Comparison of ENCODE assay signal across 26 cellular contexts in the genomic region with DNA sequence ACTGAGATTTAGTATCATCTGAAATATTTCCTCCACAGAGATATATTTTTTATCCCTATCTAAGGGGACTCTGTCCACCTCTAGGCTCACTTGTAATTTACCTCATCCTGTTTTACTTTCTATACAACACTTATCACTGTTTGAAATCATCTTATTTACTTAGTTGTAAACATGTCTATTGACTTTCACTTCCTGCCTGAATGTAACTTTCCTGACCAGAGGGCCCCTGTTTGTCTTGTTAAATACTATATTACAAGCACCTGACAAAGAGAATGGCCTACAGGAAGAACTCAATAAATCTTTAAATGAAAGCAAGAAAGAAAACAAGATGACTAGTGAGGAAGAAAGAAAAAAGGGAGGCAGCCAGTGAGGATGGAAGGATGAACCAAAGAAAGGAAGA.
"Had no signal": no experiment of that assay in that cellular context is flagged by ENCODE, and none has a peak within 500 bp of the region (broad histone marks: within the 10 kb centered on the region; RNA-seq: fewer than 3 reads in every experiment).

No MANE protein-coding gene starts in this region.

- H3K9me3 ChIP-seq: ovary, prostate gland, tibial nerve had no signal

- H3K4me1 ChIP-seq: prostate gland, tibial nerve had no signal

- H3K4me1 Mint-ChIP-seq: activated CD4-positive, alpha-beta memory T cell treated with anti-CD3 and anti-CD28 coated beads, Interleukin-2, amount 10 ng/mL, durations not matched to agents 7 days and 5 days; activated CD4-positive, alpha-beta T cell treated with anti-CD3 and anti-CD28 coated beads, Interleukin-2, amount 10 ng/mL, durations not matched to agents 24 days and 14 days; activated naive CD4-positive, alpha-beta T cell treated with anti-CD3 and anti-CD28 coated beads, Interleukin-2, amount 50 U/mL, for 24 hours; activated naive CD8-positive, alpha-beta T cell treated with anti-CD3 and anti-CD28 coated beads, Interleukin-2, amount 50 U/mL, for 24 hours; naive B cell had no signal

- H3K4me3 Mint-ChIP-seq: activated CD4-positive, alpha-beta memory T cell treated with anti-CD3 and anti-CD28 coated beads, Interleukin-2, amount 10 ng/mL, durations not matched to agents 7 days and 5 days; activated CD4-positive, alpha-beta T cell treated with anti-CD3 and anti-CD28 coated beads, Interleukin-2, amount 10 ng/mL, durations not matched to agents 24 days and 14 days; activated naive CD4-positive, alpha-beta T cell treated with anti-CD3 and anti-CD28 coated beads, Interleukin-2, amount 50 U/mL, for 24 hours; activated naive CD8-positive, alpha-beta T cell treated with anti-CD3 and anti-CD28 coated beads, Interleukin-2, amount 50 U/mL, for 24 hours; effector memory CD8-positive, alpha-beta T cell; mesothelial cell of epicardium had no signal

- H3K27ac Mint-ChIP-seq: activated CD4-positive, alpha-beta memory T cell treated with anti-CD3 and anti-CD28 coated beads, Interleukin-2, amount 10 ng/mL, durations not matched to agents 7 days and 5 days; activated CD4-positive, alpha-beta T cell treated with anti-CD3 and anti-CD28 coated beads, Interleukin-2, amount 10 ng/mL, durations not matched to agents 24 days and 14 days; activated naive CD4-positive, alpha-beta T cell treated with anti-CD3 and anti-CD28 coated beads, Interleukin-2, amount 50 U/mL, for 24 hours; activated naive CD8-positive, alpha-beta T cell treated with anti-CD3 and anti-CD28 coated beads, Interleukin-2, amount 50 U/mL, for 24 hours; activated T-helper 2 cell treated with anti-CD3 and anti-CD28 coated beads, Interferon-gamma antibody, Interleukin-2, Interleukin-4, amounts not matched to agents 10 μg/mL and 5 μg/mL and 100 μg/mL, durations not matched to agents 14 hours and 24 hours and 36 hours; effector memory CD8-positive, alpha-beta T cell; mesothelial cell of epicardium had no signal

- H3K27me3 Mint-ChIP-seq: activated CD4-positive, alpha-beta memory T cell treated with anti-CD3 and anti-CD28 coated beads, Interleukin-2, amount 10 ng/mL, durations not matched to agents 7 days and 5 days; activated CD4-positive, alpha-beta T cell treated with anti-CD3 and anti-CD28 coated beads, Interleukin-2, amount 10 ng/mL, durations not matched to agents 24 days and 14 days; activated naive CD4-positive, alpha-beta T cell treated with anti-CD3 and anti-CD28 coated beads, Interleukin-2, amount 50 U/mL, for 24 hours; activated naive CD8-positive, alpha-beta T cell treated with anti-CD3 and anti-CD28 coated beads, Interleukin-2, amount 50 U/mL, for 24 hours; effector memory CD8-positive, alpha-beta T cell; naive B cell had no signal

- H3K27me3 ChIP-seq: ovary, tibial nerve had no signal

- H3K4me3 ChIP-seq: ovary, prostate gland, tibial nerve had no signal

- ATAC-seq: activated naive CD8-positive, alpha-beta T cell treated with anti-CD3 and anti-CD28 coated beads, Interleukin-2, amount 50 U/mL, for 24 hours; effector memory CD8-positive, alpha-beta T cell; left cardiac atrium had no signal

- H3K36me3 Mint-ChIP-seq: activated naive CD4-positive, alpha-beta T cell treated with anti-CD3 and anti-CD28 coated beads, Interleukin-2, amount 50 U/mL, for 24 hours; naive B cell had no signal

- H3K27ac ChIP-seq: ovary, prostate gland, tibial nerve had no signal

- H3K36me3 ChIP-seq: ovary, prostate gland, tibial nerve had no signal

- DNase-seq: activated CD4-positive, alpha-beta memory T cell treated with anti-CD3 and anti-CD28 coated beads, Interleukin-2, amount 10 ng/mL, durations not matched to agents 7 days and 5 days; activated CD4-positive, alpha-beta T cell treated with anti-CD3 and anti-CD28 coated beads, Interleukin-2, amount 10 ng/mL, durations not matched to agents 24 days and 14 days; activated CD4-positive, CD25-positive, alpha-beta regulatory T cell treated with anti-CD3 and anti-CD28 coated beads, Interleukin-2, amount 50 U/mL, for 72 hours; activated CD8-positive, alpha-beta memory T cell treated with anti-CD3 and anti-CD28 coated beads, Interleukin-2, amount 50 U/mL, for 48 hours; activated naive CD8-positive, alpha-beta T cell treated with anti-CD3 and anti-CD28 coated beads, Interleukin-2, amount 50 U/mL, for 24 hours; activated T-cell treated with anti-CD3 and anti-CD28 coated beads, Interleukin-2, amount 50 U/mL, for 48 hours; amygdala; caudate nucleus; cortex of kidney; effector memory CD8-positive, alpha-beta T cell; foreskin fibroblast; head of caudate nucleus; hippocampal formation; left cardiac atrium; mammary epithelial cell; naive B cell; ovary; stimulated activated CD4-positive, alpha-beta T cell treated with anti-CD3 and anti-CD28 coated beads, Interleukin-15, amount 100 ng/mL, for 24 hours; stimulated activated CD4-positive, alpha-beta T cell treated with anti-CD3 and anti-CD28 coated beads, Interleukin-2, amount 100 ng/mL, for 24 hours; stimulated activated naive CD4-positive, alpha-beta T cell; T1000 had no signal
